Comparison of ENCODE assay signal across 26 cellular contexts in the genomic region with DNA sequence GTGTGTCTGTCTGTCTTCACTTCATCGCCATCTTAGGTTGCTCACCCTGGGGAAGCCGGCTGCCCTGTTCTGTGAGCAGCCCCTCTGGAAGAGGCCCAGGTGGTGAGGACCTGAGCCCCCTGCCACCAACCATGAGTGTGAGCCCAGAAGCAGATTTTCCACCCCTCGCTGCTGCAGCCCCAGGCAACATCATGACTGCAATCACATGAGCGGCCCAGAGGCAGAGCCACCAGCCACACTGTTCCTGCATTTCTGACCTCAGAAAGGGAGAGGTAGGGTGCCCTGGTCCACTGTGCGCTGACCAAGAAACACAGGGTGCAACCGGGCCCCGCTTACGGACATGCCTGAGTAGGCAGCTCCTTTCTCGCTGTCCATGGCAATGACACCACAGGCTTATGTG.
"Had no signal": no experiment of that assay in that cellular context is flagged by ENCODE, and none has a peak within 500 bp of the region (broad histone marks: within the 10 kb centered on the region; RNA-seq: fewer than 3 reads in every experiment).

No MANE protein-coding gene starts in this region.

- FAIRE-seq: endometrium, endothelial cell of umbilical vein had no signal

- H3K9me3 ChIP-seq: body of pancreas, colonic mucosa, esophagus squamous epithelium had no signal

- H3K4me3 ChIP-seq: body of pancreas, colonic mucosa, esophagus squamous epithelium, gastroesophageal sphincter had no signal

- DNase-seq: activated CD4-positive, alpha-beta memory T cell treated with anti-CD3 and anti-CD28 coated beads, Interleukin-2, amount 10 ng/mL, durations not matched to agents 7 days and 5 days; activated CD4-positive, alpha-beta T cell treated with anti-CD3 and anti-CD28 coated beads for 36 hours; activated CD4-positive, alpha-beta T cell treated with anti-CD3 and anti-CD28 coated beads, Interleukin-2, amount 10 ng/mL, durations not matched to agents 7 days and 5 days; activated CD4-positive, alpha-beta T cell treated with anti-CD3 and anti-CD28 coated beads, Interleukin-2, amount 50 U/mL, for 4 hours; activated CD4-positive, CD25-positive, alpha-beta regulatory T cell; activated CD4-positive, CD25-positive, alpha-beta regulatory T cell treated with anti-CD3 and anti-CD28 coated beads, Interleukin-2, amount 50 U/mL, for 72 hours; activated CD8-positive, alpha-beta memory T cell treated with anti-CD3 and anti-CD28 coated beads for 24 hours; activated effector memory CD4-positive, alpha-beta T cell treated with Interleukin-2 at 50 U/mL for 16 hours; activated gamma-delta T cell treated with Interleukin-2 at 50 U/mL for 16 hours; activated naive CD4-positive, alpha-beta T cell treated with anti-CD3 and anti-CD28 coated beads, Interleukin-2, amount 50 U/mL, for 16 hours; activated naive CD4-positive, alpha-beta T cell treated with Interleukin-2 at 50 U/mL for 16 hours; activated T-cell treated with anti-CD3 and anti-CD28 coated beads, Interleukin-2, amount 50 U/mL, for 4 hours; amygdala; body of pancreas; central memory CD4-positive, alpha-beta T cell; cerebellar nuclear complex; colonic mucosa; effector CD8-positive, alpha-beta T cell; esophagus squamous epithelium; foreskin melanocyte; T-helper 2 cell had no signal

- H3K27me3 ChIP-seq: body of pancreas, colonic mucosa had no signal

- H3K4me1 ChIP-seq: body of pancreas, colonic mucosa, esophagus squamous epithelium, gastroesophageal sphincter had no signal

- H3K27ac ChIP-seq: body of pancreas, colonic mucosa, epithelial cell of prostate, esophagus squamous epithelium, gastroesophageal sphincter had no signal

- ATAC-seq: activated CD4-positive, alpha-beta T cell treated with anti-CD3 and anti-CD28 coated beads for 36 hours; activated T-cell treated with anti-CD3 and anti-CD28 coated beads, Interleukin-2, amount 50 U/mL, for 4 hours; activated T-helper 17 cell treated with anti-CD3 and anti-CD28 coated beads, Interleukin-2, amount 50 U/mL, for 72 hours; body of pancreas; gastroesophageal sphincter had no signal

- H3K36me3 ChIP-seq: colonic mucosa, esophagus squamous epithelium, gastroesophageal sphincter had no signal
